Comparison of ENCODE assay signal across 14 cellular contexts in the genomic region with DNA sequence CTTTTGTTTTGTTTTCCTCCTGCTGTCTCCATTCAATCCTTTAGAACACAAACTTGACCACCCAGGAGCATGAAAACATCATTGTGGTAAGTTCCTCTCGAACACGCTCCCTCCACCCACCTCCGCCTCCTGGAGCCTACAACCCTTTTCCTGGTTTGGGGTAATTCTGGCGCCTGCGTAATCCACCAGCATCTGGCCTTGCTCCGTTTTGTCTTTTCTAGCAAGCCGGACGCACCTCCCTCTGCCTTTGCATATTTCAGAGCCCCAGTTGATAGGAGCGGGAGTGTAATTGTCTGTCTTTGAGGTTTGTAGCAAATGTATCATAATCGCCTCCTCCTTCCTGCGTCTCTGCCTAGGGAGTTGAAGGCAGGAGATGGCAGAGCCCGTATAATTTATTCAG.
DNase-seq lines count a peak whose midpoint lies in the region; ATAC-seq and TF ChIP-seq lines count a peak whose summit lies in the region.
"Had no signal": no experiment of that assay in that cellular context is flagged by ENCODE, and none has a peak within 500 bp of the region (broad histone marks: within the 10 kb centered on the region; RNA-seq: fewer than 3 reads in every experiment).

No MANE protein-coding gene starts in this region.

- peaks cover 19% of the 10 kb centered on the region for H3K36me3 Mint-ChIP-seq in WTC11
- H3K36me3 Mint-ChIP-seq in activated CD4-positive, alpha-beta T cell treated with anti-CD3 and anti-CD28 coated beads, Interleukin-2, amount 10 ng/mL, durations not matched to agents 7 days and 5 days (ENCODE audit: low read depth) = peaks cover 18% of the 10 kb centered on the region

- TF ChIP-seq EP300 in stomach (IDR thresholded peaks at IDR 0.05) = peak; percentile 19

- TF ChIP-seq POLR2A in stomach (IDR thresholded peaks at IDR 0.05) = no peak

- peaks cover 10 to 45% (median 28%) of the 10 kb centered on the region in 4 donors for H3K4me1 ChIP-seq in stomach

- peak overlapping the region; percentile 65; the same call in 1 of the 2 replicates for H3K27ac Mint-ChIP-seq in WTC11
- no peak overlapping the region for H3K27ac Mint-ChIP-seq in activated CD4-positive, alpha-beta T cell treated with anti-CD3 and anti-CD28 coated beads, Interleukin-2, amount 10 ng/mL, durations not matched to agents 7 days and 5 days
- H3K27ac Mint-ChIP-seq: stimulated activated memory B cell treated with anti-CD40 and anti-IgM and Interleukin-4, amounts not matched to agents 10 μg/mL and 1 μg/mL and 100 μg/mL, for 72 hours had no signal

- H3K4me3 Mint-ChIP-seq in WTC11 = no peak overlapping the region
- H3K4me3 Mint-ChIP-seq in activated CD4-positive, alpha-beta T cell treated with anti-CD3 and anti-CD28 coated beads, Interleukin-2, amount 10 ng/mL, durations not matched to agents 7 days and 5 days = no peak overlapping the region
- H3K4me3 Mint-ChIP-seq: stimulated activated memory B cell treated with anti-CD40 and anti-IgM and Interleukin-4, amounts not matched to agents 10 μg/mL and 1 μg/mL and 100 μg/mL, for 72 hours; type B pancreatic cell had no signal

- no peak for TF ChIP-seq CTCF in WTC11 (IDR thresholded peaks at IDR 0.05)
- no peak for TF ChIP-seq CTCF in stomach (IDR thresholded peaks at IDR 0.05)

- H3K4me1 Mint-ChIP-seq in WTC11 = peaks cover 28% of the 10 kb centered on the region
- H3K4me1 Mint-ChIP-seq in activated CD4-positive, alpha-beta T cell treated with anti-CD3 and anti-CD28 coated beads, Interleukin-2, amount 10 ng/mL, durations not matched to agents 7 days and 5 days = no peaks in the 10 kb centered on the region
- H3K4me1 Mint-ChIP-seq: stimulated activated memory B cell treated with anti-CD40 and anti-IgM and Interleukin-4, amounts not matched to agents 10 μg/mL and 1 μg/mL and 100 μg/mL, for 72 hours had no signal

- POLR2A ChIA-PET in WTC11 (lab: Charles Lee) = no interaction called here
- POLR2A ChIA-PET in activated CD4-positive, alpha-beta T cell treated with anti-CD3 and anti-CD28 coated beads, Interleukin-2, amount 10 ng/mL, durations not matched to agents 7 days and 5 days (lab: Charles Lee) = no interaction called here

- peak overlapping the region in 4 of 5 donors; percentile 79 to 88 (median 83) for H3K27ac ChIP-seq in stomach
- H3K27ac ChIP-seq: right atrium auricular region had no signal

- no peak overlapping the region for H3K4me3 ChIP-seq in stomach
- H3K4me3 ChIP-seq: right atrium auricular region had no signal

- WGBS in stomach, 5 donors = 70 to 89% (median 86%) methylated on average over 12 of the region's 12 CpGs

- H3K27me3 Mint-ChIP-seq in WTC11 (ENCODE audit: low read depth) = no peaks in the 10 kb centered on the region
- H3K27me3 Mint-ChIP-seq in activated CD4-positive, alpha-beta T cell treated with anti-CD3 and anti-CD28 coated beads, Interleukin-2, amount 10 ng/mL, durations not matched to agents 7 days and 5 days = no peaks in the 10 kb centered on the region
- H3K27me3 Mint-ChIP-seq: stimulated activated memory B cell treated with anti-CD40 and anti-IgM and Interleukin-4, amounts not matched to agents 10 μg/mL and 1 μg/mL and 100 μg/mL, for 72 hours; type B pancreatic cell had no signal

- no peaks in the 10 kb centered on the region for H3K9me3 Mint-ChIP-seq in WTC11
- H3K9me3 Mint-ChIP-seq in activated CD4-positive, alpha-beta T cell treated with anti-CD3 and anti-CD28 coated beads, Interleukin-2, amount 10 ng/mL, durations not matched to agents 7 days and 5 days = no peaks in the 10 kb centered on the region
- H3K9me3 Mint-ChIP-seq: stimulated activated memory B cell treated with anti-CD40 and anti-IgM and Interleukin-4, amounts not matched to agents 10 μg/mL and 1 μg/mL and 100 μg/mL, for 72 hours; type B pancreatic cell had no signal

- ATAC-seq in WTC11 = no peak
- no peak for ATAC-seq in GM21381 (IDR thresholded peaks at IDR 0.05; ENCODE audit: unreplicated experiment)
- ATAC-seq: stimulated activated memory B cell treated with anti-CD40 and anti-IgM and Interleukin-4, amounts not matched to agents 10 μg/mL and 1 μg/mL and 100 μg/mL, for 72 hours had no signal

- intact Hi-C loops in stomach (cut with DNase I; ENCODE audit: low total_unique reads) = no loop called here

- CTCF ChIA-PET in WTC11 (lab: Charles Lee) = no interaction called here
- CTCF ChIA-PET in activated CD4-positive, alpha-beta T cell treated with anti-CD3 and anti-CD28 coated beads, Interleukin-2, amount 10 ng/mL, durations not matched to agents 7 days and 5 days (lab: Charles Lee) = interaction anchor here (1.6 kb wide), 1 partner anchor 254 kb away, joined by 3 read pairs; no protein-coding TSS in a partner anchor

- H3K9me3 ChIP-seq in stomach = no peaks in the 10 kb centered on the region
- H3K9me3 ChIP-seq: right atrium auricular region had no signal

- DNase-seq in NCI-H1436 (lab: John Stamatoyannopoulos, UW) = peak; percentile 80
- DNase-seq in WTC11 (ENCODE audit: low spot score) = no peak
- peak; percentile 51 for DNase-seq in middle frontal gyrus (ENCODE audit: extremely low spot score, low spot score)
- no peak for DNase-seq in stomach
- DNase-seq in SIG-M5 (lab: John Stamatoyannopoulos, UW) = no peak
- DNase-seq in activated CD4-positive, alpha-beta T cell treated with anti-CD3 and anti-CD28 coated beads, Interleukin-2, amount 10 ng/mL, durations not matched to agents 7 days and 5 days = no peak
- DNase-seq: erythroblast; NCI-H146; NCI-H82; stimulated activated CD4-positive, alpha-beta T cell treated with anti-CD3 and anti-CD28 coated beads, Interleukin-15, amount 100 ng/mL, for 24 hours had no signal

- peaks cover 21 to 95% (median 76%) of the 10 kb centered on the region in 4 donors for H3K36me3 ChIP-seq in stomach

- no peaks in the 10 kb centered on the region for H3K27me3 ChIP-seq in stomach
- H3K27me3 ChIP-seq: right atrium auricular region had no signal

TF ChIP-seq in WTC11, 78 proteins besides CTCF, POLR2A, EP300 and RAD21:
- TF ChIP-seq JAZF1 (CRISPR knock-in tag; IDR thresholded peaks at IDR 0.05) (no peak), ZNF121 (CRISPR knock-in tag; IDR thresholded peaks at IDR 0.05) (no peak), RELA (CRISPR knock-in tag; IDR thresholded peaks at IDR 0.05; ENCODE audit: borderline replicate concordance) (no peak), MYBL2 (CRISPR knock-in tag; IDR thresholded peaks at IDR 0.05) (no peak), TEAD1 (CRISPR knock-in tag; IDR thresholded peaks at IDR 0.05) (no peak), ATF3 (CRISPR knock-in tag; conservative IDR thresholded peaks at IDR 0.05) (no peak), PRDM15 (CRISPR knock-in tag; IDR thresholded peaks at IDR 0.05) (peak; percentile 39; the same call in 1 of the 2 replicates), SMAD3 (CRISPR knock-in tag; IDR thresholded peaks at IDR 0.05; ENCODE audit: borderline replicate concordance) (no peak), ZMAT4 (CRISPR knock-in tag; IDR thresholded peaks at IDR 0.05) (no peak)
TF ChIP-seq in WTC11: peak in this region for 1.

Comparison
In these comparisons a context has a peak if more than half of its experiments do, and no peak if none do; other contexts are left out.
1. DNase-seq: peak in NCI-H1436 (single experiment) and middle frontal gyrus (single experiment); none in WTC11 (single experiment), stomach (single experiment), SIG-M5 (single experiment) and activated CD4-positive, alpha-beta T cell treated with anti-CD3 and anti-CD28 coated beads, Interleukin-2, amount 10 ng/mL, durations not matched to agents 7 days and 5 days (single experiment).